In the genomic region with DNA sequence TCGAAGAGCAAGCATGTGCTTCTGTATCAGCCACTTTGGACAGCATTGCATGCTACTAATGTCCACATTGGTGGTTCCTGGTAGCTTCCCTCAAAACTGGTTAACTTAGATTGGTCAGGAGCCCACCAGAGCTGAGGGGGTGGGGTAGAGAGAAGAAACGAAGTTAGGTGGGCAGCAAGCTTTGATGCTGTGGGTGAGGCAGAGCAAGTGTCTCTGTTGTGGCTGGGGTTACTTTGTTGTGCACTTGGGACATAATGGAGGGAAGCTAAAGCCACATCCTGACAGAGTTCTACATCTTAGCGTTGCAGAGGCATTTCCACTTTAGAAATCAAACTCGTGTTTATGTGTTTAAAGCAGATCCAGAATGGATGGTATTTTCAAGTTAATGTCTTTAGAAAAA, we compare ENCODE assay signal across 1 cellular context.
TF ChIP-seq lines count a peak whose summit lies in the region.

No MANE protein-coding gene starts in this region.

TF ChIP-seq in HEK293T, 16 proteins besides CTCF, POLR2A, EP300 and RAD21 (continued from another document):
- TF ChIP-seq CTBP1 (IDR thresholded peaks at IDR 0.05; ENCODE audit: borderline replicate concordance) (no peak), ELF4 (IDR thresholded peaks at IDR 0.05) (no peak), TARDBP (IDR thresholded peaks at IDR 0.05) (no peak), LEF1 (IDR thresholded peaks at IDR 0.05; ENCODE audit: borderline replicate concordance) (no peak), FOXM1 (IDR thresholded peaks at IDR 0.05; ENCODE audit: borderline replicate concordance) (no peak), FOXK2 (IDR thresholded peaks at IDR 0.05) (no peak), SP1 (IDR thresholded peaks at IDR 0.05) (no peak), L3MBTL2 (conservative IDR thresholded peaks at IDR 0.05) (no peak), NFRKB (IDR thresholded peaks at IDR 0.05) (no peak), BHLHE40 (IDR thresholded peaks at IDR 0.05; ENCODE audit: borderline replicate concordance) (no peak), SUZ12 (IDR thresholded peaks at IDR 0.05) (no peak), ZNF384 (IDR thresholded peaks at IDR 0.05) (no peak)
- TF ChIP-seq, protein P1, sequence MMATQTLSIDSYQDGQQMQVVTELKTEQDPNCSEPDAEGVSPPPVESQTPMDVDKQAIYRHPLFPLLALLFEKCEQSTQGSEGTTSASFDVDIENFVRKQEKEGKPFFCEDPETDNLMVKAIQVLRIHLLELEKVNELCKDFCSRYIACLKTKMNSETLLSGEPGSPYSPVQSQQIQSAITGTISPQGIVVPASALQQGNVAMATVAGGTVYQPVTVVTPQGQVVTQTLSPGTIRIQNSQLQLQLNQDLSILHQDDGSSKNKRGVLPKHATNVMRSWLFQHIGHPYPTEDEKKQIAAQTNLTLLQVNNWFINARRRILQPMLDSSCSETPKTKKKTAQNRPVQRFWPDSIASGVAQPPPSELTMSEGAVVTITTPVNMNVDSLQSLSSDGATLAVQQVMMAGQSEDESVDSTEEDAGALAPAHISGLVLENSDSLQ (IDR thresholded peaks at IDR 0.05): no peak
